ENCODE assay signal across 14 cellular contexts in the genomic region with DNA sequence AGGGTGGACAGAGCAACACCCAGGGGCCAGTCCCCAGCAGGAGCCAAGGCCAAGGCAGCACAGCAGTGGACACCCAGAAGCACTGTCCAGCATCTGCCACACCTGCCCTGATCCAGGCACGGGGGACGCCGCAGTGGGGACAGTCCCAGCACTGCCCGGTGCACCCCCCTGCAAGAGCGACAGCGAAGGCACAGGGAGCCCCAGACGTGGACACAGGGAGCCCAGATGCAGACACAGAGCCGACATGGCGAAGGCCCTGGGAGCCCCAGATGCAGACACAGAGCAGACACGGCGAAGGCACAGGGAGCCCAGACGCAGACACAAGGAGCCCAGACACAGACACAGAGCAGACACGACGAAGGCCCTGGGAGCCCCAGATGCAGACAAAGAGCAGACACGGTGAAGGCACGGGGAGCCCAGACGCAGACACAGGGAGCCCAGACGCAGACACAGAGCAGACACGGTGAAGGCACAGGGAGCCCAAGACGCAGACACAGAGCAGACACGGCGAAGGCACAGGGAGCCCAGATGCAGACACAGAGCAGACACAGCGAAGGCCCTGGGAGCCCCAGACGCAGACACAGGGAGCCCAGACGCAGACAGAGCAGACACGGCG. TPM values are rescaled to one million over a fixed set of nuclear protein-coding genes. Genes with fewer than 3 reads are reported as not detected.
DNase-seq lines count a peak whose midpoint lies in the region; ATAC-seq and TF ChIP-seq lines count a peak whose summit lies in the region.
"Had no signal": no experiment of that assay in that cellular context is flagged by ENCODE, and none has a peak within 500 bp of the region (broad histone marks: within the 10 kb centered on the region; RNA-seq: fewer than 3 reads in every experiment).

No MANE protein-coding gene starts in this region.

- H3K4me1 ChIP-seq in heart left ventricle: peaks cover 7 to 38% (median 20%) of the 10 kb centered on the region in 12 donors

- ATAC-seq in natural killer cell (no peak), heart left ventricle (no peak)
- ATAC-seq in natural killer cell treated with Interleukin-12 subunit alpha and Interleukin-12 subunit beta and Interleukin-15 and Interleukin-18, amount 100 ng/mL, for 72 hours: no peak
- ATAC-seq in central memory CD8-positive, alpha-beta T cell (replicated peaks; ENCODE audit: extremely low read depth, poor library complexity, severe bottlenecking): no peak
- ATAC-seq: HCT116 had no signal

- H3K4me1 Mint-ChIP-seq in natural killer cell (peaks cover 17 to 30% of the 10 kb centered on the region in 2 donors), nephron (peaks cover 17% of the 10 kb centered on the region)
- H3K4me1 Mint-ChIP-seq in natural killer cell treated with Interleukin-12 subunit alpha and Interleukin-12 subunit beta and Interleukin-15 and Interleukin-18, amount 100 ng/mL, for 72 hours (ENCODE audit: low read depth in 2 of 2): peaks cover 13 to 22% of the 10 kb centered on the region in 2 donors
- peaks cover 22% of the 10 kb centered on the region for H3K4me1 Mint-ChIP-seq in central memory CD8-positive, alpha-beta T cell

- no peak for TF ChIP-seq CTCF in natural killer cell (IDR thresholded peaks at IDR 0.05)
- TF ChIP-seq CTCF in nephron (IDR thresholded peaks at IDR 0.05; ENCODE audit: unreplicated experiment in 3 of 3): no peak
- TF ChIP-seq CTCF in heart left ventricle (IDR thresholded peaks at IDR 0.05): no peak

- H3K36me3 Mint-ChIP-seq in natural killer cell (no peaks in the 10 kb centered on the region), nephron (ENCODE audit: low read depth) (peaks cover 14% of the 10 kb centered on the region)
- H3K36me3 Mint-ChIP-seq in natural killer cell treated with Interleukin-12 subunit alpha and Interleukin-12 subunit beta and Interleukin-15 and Interleukin-18, amount 100 ng/mL, for 72 hours: peaks cover 6% of the 10 kb centered on the region
- peaks cover 26% of the 10 kb centered on the region for H3K36me3 Mint-ChIP-seq in central memory CD8-positive, alpha-beta T cell (ENCODE audit: insufficient read depth)

- H3K27me3 Mint-ChIP-seq in natural killer cell (ENCODE audit: low read depth in 2 of 2) (no peaks in the 10 kb centered on the region), nephron (ENCODE audit: low read depth) (no peaks in the 10 kb centered on the region)
- H3K27me3 Mint-ChIP-seq in natural killer cell treated with Interleukin-12 subunit alpha and Interleukin-12 subunit beta and Interleukin-15 and Interleukin-18, amount 100 ng/mL, for 72 hours: no peaks in the 10 kb centered on the region
- H3K27me3 Mint-ChIP-seq in central memory CD8-positive, alpha-beta T cell: no peaks in the 10 kb centered on the region

- H3K4me3 Mint-ChIP-seq in natural killer cell: peak overlapping the region; percentile 1
- H3K4me3 Mint-ChIP-seq in natural killer cell treated with Interleukin-12 subunit alpha and Interleukin-12 subunit beta and Interleukin-15 and Interleukin-18, amount 100 ng/mL, for 72 hours: no peak overlapping the region
- peak overlapping the region; percentile 13 for H3K4me3 Mint-ChIP-seq in central memory CD8-positive, alpha-beta T cell
- peak overlapping the region; percentile 46 to 78 (median 71) for H3K4me3 Mint-ChIP-seq in nephron

- 90 to 92% (median 91%) methylated on average over 26 to 27 of the region's 27 CpGs for WGBS in heart left ventricle, 4 donors

- H3K9me3 Mint-ChIP-seq in natural killer cell (no peaks in the 10 kb centered on the region), nephron (no peaks in the 10 kb centered on the region)
- no peaks in the 10 kb centered on the region for H3K9me3 Mint-ChIP-seq in natural killer cell treated with Interleukin-12 subunit alpha and Interleukin-12 subunit beta and Interleukin-15 and Interleukin-18, amount 100 ng/mL, for 72 hours
- no peaks in the 10 kb centered on the region for H3K9me3 Mint-ChIP-seq in central memory CD8-positive, alpha-beta T cell

- TF ChIP-seq POLR2A in heart left ventricle (IDR thresholded peaks at IDR 0.05): no peak

- intact Hi-C loops in natural killer cell (cut with micrococcal nuclease) (no loop called here), head of caudate nucleus (cut with DNase I) (loop anchor here (10.0 kb wide), 1 partner anchor 59 kb away; no protein-coding TSS in a partner anchor), heart left ventricle (cut with DNase I) (loop anchor here in 4 of 10 donors (10.0 kb wide), 2 partner anchors 59 to 69 kb away; a partner anchor contains a TSS)

- H3K27ac Mint-ChIP-seq in natural killer cell (peak overlapping the region; percentile 37 to 44), nephron (no peak overlapping the region)
- no peak overlapping the region for H3K27ac Mint-ChIP-seq in natural killer cell treated with Interleukin-12 subunit alpha and Interleukin-12 subunit beta and Interleukin-15 and Interleukin-18, amount 100 ng/mL, for 72 hours
- H3K27ac Mint-ChIP-seq in central memory CD8-positive, alpha-beta T cell (ENCODE audit: low read depth): peak overlapping the region; percentile 44

- no peak for DNase-seq in natural killer cell
- no peak for DNase-seq in natural killer cell treated with Interleukin-12 subunit alpha and Interleukin-12 subunit beta and Interleukin-15 and Interleukin-18, amount 100 ng/mL, for 72 hours (ENCODE audit: low spot score)
- DNase-seq in central memory CD8-positive, alpha-beta T cell (ENCODE audit: low spot score in 2 of 2): no peak
- no peak for DNase-seq in NOMO-1 treated with DMSO at 0.1 percent for 48 hours (lab: John Stamatoyannopoulos, UW; ENCODE audit: unreplicated experiment)
- DNase-seq in head of caudate nucleus: no peak
- DNase-seq in heart left ventricle: no peak
- DNase-seq: 8988T, AML-193, DMS53, GF-D8 had no signal

- H3K9me3 ChIP-seq in heart left ventricle: no peaks in the 10 kb centered on the region
- H3K9me3 ChIP-seq: BLaER1 had no signal

- H3K27me3 ChIP-seq in heart left ventricle: no peaks in the 10 kb centered on the region
- H3K27me3 ChIP-seq: BLaER1 had no signal

- no peak overlapping the region for H3K27ac ChIP-seq in heart left ventricle
- H3K27ac ChIP-seq: BLaER1 had no signal

- no peak overlapping the region for H3K4me3 ChIP-seq in heart left ventricle
- H3K4me3 ChIP-seq: BLaER1 had no signal

- peaks cover 0 to 75% (median 55%) of the 10 kb centered on the region in 9 donors for H3K36me3 ChIP-seq in heart left ventricle

RNA-seq across cellular contexts. Expression of a gene that starts 4.3 kb away (rescaled TPM):
- 100 to 1,000 TPM; 146 to 172 (median 171) TPM for total RNA-seq in natural killer cell
- total RNA-seq in natural killer cell treated with Interleukin-12 subunit alpha and Interleukin-12 subunit beta and Interleukin-15 and Interleukin-18, amount 100 ng/mL, for 72 hours: 10 to 100 TPM; 75.5 to 98.1 TPM
- 10 to 100 TPM; 14.3 to 35.9 (median 28.9) TPM for total RNA-seq in heart left ventricle
- 10 to 100 TPM; 26.6 to 33.4 TPM for polyA plus RNA-seq in heart left ventricle

RNA-seq across cellular contexts. Expression of a gene that starts 4.4 kb away (rescaled TPM):
- total RNA-seq in natural killer cell: 10 to 100 TPM; 45.1 to 53.5 (median 52.2) TPM
- 10 to 100 TPM; 78.3 to 91.4 TPM for total RNA-seq in natural killer cell treated with Interleukin-12 subunit alpha and Interleukin-12 subunit beta and Interleukin-15 and Interleukin-18, amount 100 ng/mL, for 72 hours
- total RNA-seq in heart left ventricle: 100 to 1,000 TPM in 2 of 9 donors, 10 to 100 TPM in 7; 46.0 to 123 (median 59.9) TPM
- 100 to 1,000 TPM; 120 to 161 TPM for polyA plus RNA-seq in heart left ventricle

RNA-seq across cellular contexts. Expression of a gene that starts 12.2 kb away (rescaled TPM):
- total RNA-seq in natural killer cell (not detected), heart left ventricle (not detected)
- not detected for total RNA-seq in natural killer cell treated with Interleukin-12 subunit alpha and Interleukin-12 subunit beta and Interleukin-15 and Interleukin-18, amount 100 ng/mL, for 72 hours
- not detected for polyA plus RNA-seq in heart left ventricle
- total RNA-seq: H4 had no signal

RNA-seq across cellular contexts. Expression of a gene that starts 14.2 kb away (rescaled TPM):
- total RNA-seq in natural killer cell (not detected), heart left ventricle (not detected)
- total RNA-seq in natural killer cell treated with Interleukin-12 subunit alpha and Interleukin-12 subunit beta and Interleukin-15 and Interleukin-18, amount 100 ng/mL, for 72 hours: not detected
- polyA plus RNA-seq in heart left ventricle: not detected

RNA-seq across cellular contexts. Expression of a gene that starts 16.5 kb away (rescaled TPM):
- total RNA-seq in natural killer cell (10 to 100 TPM in 1 of 3 donors, 1 to 10 TPM in 2; 8.2 to 10.6 (median 8.4) TPM), heart left ventricle (10 to 100 TPM; 11.5 to 18.0 (median 16.6) TPM)
- 10 to 100 TPM in 1 of 2 donors, 1 to 10 TPM in 1; 9.0 to 19.1 TPM for total RNA-seq in natural killer cell treated with Interleukin-12 subunit alpha and Interleukin-12 subunit beta and Interleukin-15 and Interleukin-18, amount 100 ng/mL, for 72 hours
- 10 to 100 TPM; 12.5 to 16.7 TPM for polyA plus RNA-seq in heart left ventricle

Comparison
In these comparisons a context has a peak if more than half of its experiments do, and no peak if none do; other contexts are left out.
1. H3K27ac Mint-ChIP-seq: peak in natural killer cell (2 of 2) and central memory CD8-positive, alpha-beta T cell (single experiment); none in natural killer cell treated with Interleukin-12 subunit alpha and Interleukin-12 subunit beta and Interleukin-15 and Interleukin-18, amount 100 ng/mL, for 72 hours (0 of 2) and nephron (0 of 3).